Comparison of ENCODE assay signal across 18 cellular contexts in genomic region chr6:107700016-107700335, GRCh38.
"Had no signal": no experiment of that assay in that cellular context is flagged by ENCODE, and none has a peak within 500 bp of the region (broad histone marks: within the 10 kb centered on the region; RNA-seq: fewer than 3 reads in every experiment).

No MANE protein-coding gene starts in this region.

- H3K9me3 Mint-ChIP-seq: activated naive CD8-positive, alpha-beta T cell treated with anti-CD3 and anti-CD28 coated beads, Interleukin-2, amount 10 ng/mL, durations not matched to agents 7 days and 5 days; natural killer cell had no signal

- H3K27ac Mint-ChIP-seq: activated CD8-positive, alpha-beta memory T cell treated with anti-CD3 and anti-CD28 coated beads, Interleukin-2, amount 10 ng/mL, durations not matched to agents 7 days and 5 days; activated naive CD8-positive, alpha-beta T cell treated with anti-CD3 and anti-CD28 coated beads, Interleukin-2, amount 10 ng/mL, durations not matched to agents 7 days and 5 days; natural killer cell; progenitor cell of endocrine pancreas had no signal

- DNase-seq: activated CD4-positive, alpha-beta T cell treated with anti-CD3 and anti-CD28 coated beads, Interleukin-2, amount 50 U/mL, for 48 hours; activated CD8-positive, alpha-beta memory T cell treated with anti-CD3 and anti-CD28 coated beads, Interleukin-2, amount 10 ng/mL, durations not matched to agents 7 days and 5 days; activated naive CD8-positive, alpha-beta T cell treated with anti-CD3 and anti-CD28 coated beads, Interleukin-2, amount 10 ng/mL, durations not matched to agents 7 days and 5 days; activated T-cell treated with anti-CD3 and anti-CD28 coated beads, Interleukin-2, amount 50 U/mL, for 1 hour; aorta; dermis blood vessel endothelial cell; head of caudate nucleus; left cardiac atrium; lower lobe of right lung; midbrain; natural killer cell; nucleus accumbens; small intestine; stimulated activated CD4-positive, alpha-beta T cell treated with anti-CD3 and anti-CD28 coated beads, Interleukin-4, amount 100 ng/mL, for 24 hours; stimulated activated naive CD4-positive, alpha-beta T cell treated with Interleukin-2 at 50 U/mL for 16 hours; substantia nigra; uterus had no signal

- ATAC-seq: activated CD8-positive, alpha-beta memory T cell treated with anti-CD3 and anti-CD28 coated beads, Interleukin-2, amount 10 ng/mL, durations not matched to agents 7 days and 5 days; left cardiac atrium; lower lobe of right lung had no signal

- H3K27me3 Mint-ChIP-seq: activated naive CD8-positive, alpha-beta T cell treated with anti-CD3 and anti-CD28 coated beads, Interleukin-2, amount 10 ng/mL, durations not matched to agents 7 days and 5 days had no signal

- H3K36me3 Mint-ChIP-seq: activated CD8-positive, alpha-beta memory T cell treated with anti-CD3 and anti-CD28 coated beads, Interleukin-2, amount 10 ng/mL, durations not matched to agents 7 days and 5 days; natural killer cell had no signal

- H3K4me3 Mint-ChIP-seq: activated CD8-positive, alpha-beta memory T cell treated with anti-CD3 and anti-CD28 coated beads, Interleukin-2, amount 10 ng/mL, durations not matched to agents 7 days and 5 days; activated naive CD8-positive, alpha-beta T cell treated with anti-CD3 and anti-CD28 coated beads, Interleukin-2, amount 10 ng/mL, durations not matched to agents 7 days and 5 days; natural killer cell had no signal
